Comparison of ENCODE assay signal across 21 cellular contexts in genomic region chr10:48907730-48908129, GRCh38. TPM values are rescaled to one million over a fixed set of nuclear protein-coding genes. Genes with fewer than 3 reads are reported as not detected.
"Had no signal": no experiment of that assay in that cellular context is flagged by ENCODE, and none has a peak within 500 bp of the region (broad histone marks: within the 10 kb centered on the region; RNA-seq: fewer than 3 reads in every experiment).

No MANE protein-coding gene starts in this region.

- H3K4me1 ChIP-seq: foreskin keratinocyte, lower lobe of right lung, parathyroid adenoma, right lobe of liver, testis, upper lobe of left lung had no signal

- H3K9me3 Mint-ChIP-seq: effector memory CD8-positive, alpha-beta T cell; mesothelial cell of epicardium; natural killer cell treated with Interleukin-12 subunit alpha and Interleukin-12 subunit beta and Interleukin-15 and Interleukin-18, amount 100 ng/mL, for 72 hours; stimulated activated effector memory CD8-positive, alpha-beta T cell treated with anti-CD3 and anti-CD28 coated beads, Interleukin-12 subunit alpha, Interleukin-12 subunit beta, amount 100 ng/mL, for 72 hours had no signal

- H3K27me3 ChIP-seq: foreskin keratinocyte, hepatocyte, neutrophil, right lobe of liver, testis, upper lobe of left lung had no signal

- H3K27ac Mint-ChIP-seq: activated naive CD8-positive, alpha-beta T cell; effector memory CD8-positive, alpha-beta T cell; mesothelial cell of epicardium; natural killer cell treated with Interleukin-12 subunit alpha and Interleukin-12 subunit beta and Interleukin-15 and Interleukin-18, amount 100 ng/mL, for 72 hours; stimulated activated effector memory CD8-positive, alpha-beta T cell treated with anti-CD3 and anti-CD28 coated beads, Interleukin-12 subunit alpha, Interleukin-12 subunit beta, amount 100 ng/mL, for 72 hours had no signal

- H3K36me3 Mint-ChIP-seq: activated naive CD8-positive, alpha-beta T cell; mesothelial cell of epicardium; natural killer cell treated with Interleukin-12 subunit alpha and Interleukin-12 subunit beta and Interleukin-15 and Interleukin-18, amount 100 ng/mL, for 72 hours; stimulated activated effector memory CD8-positive, alpha-beta T cell treated with anti-CD3 and anti-CD28 coated beads, Interleukin-12 subunit alpha, Interleukin-12 subunit beta, amount 100 ng/mL, for 72 hours had no signal

- H3K27ac ChIP-seq: epithelial cell of prostate, foreskin keratinocyte, hepatocyte, lower lobe of right lung, neutrophil, parathyroid adenoma, right lobe of liver, testis, upper lobe of left lung had no signal

- H3K27me3 Mint-ChIP-seq: activated naive CD8-positive, alpha-beta T cell had no signal

- H3K79me2 ChIP-seq: hepatocyte, parathyroid adenoma had no signal

- H3K4me3 ChIP-seq: hepatocyte, lower lobe of right lung, right lobe of liver, testis, upper lobe of left lung had no signal

- ATAC-seq: effector memory CD8-positive, alpha-beta T cell; foreskin keratinocyte; lower lobe of right lung; right lobe of liver; stimulated activated effector memory CD8-positive, alpha-beta T cell treated with anti-CD3 and anti-CD28 coated beads, Interleukin-12 subunit alpha, Interleukin-12 subunit beta, amount 100 ng/mL, for 72 hours had no signal

- H3K4me1 Mint-ChIP-seq: mesothelial cell of epicardium; stimulated activated effector memory CD8-positive, alpha-beta T cell treated with anti-CD3 and anti-CD28 coated beads, Interleukin-12 subunit alpha, Interleukin-12 subunit beta, amount 100 ng/mL, for 72 hours had no signal

- H2AFZ ChIP-seq: hepatocyte, parathyroid adenoma had no signal

- H3K4me2 ChIP-seq: hepatocyte had no signal

- DNase-seq: dermis blood vessel endothelial cell; effector memory CD8-positive, alpha-beta T cell; foreskin keratinocyte; lower lobe of right lung; right lobe of liver; small intestine; stimulated activated CD4-positive, alpha-beta T cell treated with anti-CD3 and anti-CD28 coated beads, Interleukin-15, amount 100 ng/mL, for 24 hours; stimulated activated CD4-positive, alpha-beta T cell treated with anti-CD3 and anti-CD28 coated beads, Interleukin-4, amount 100 ng/mL, for 1 hour; testis; upper lobe of left lung had no signal

- FAIRE-seq: keratinocyte, small intestine had no signal

- H3K4me3 Mint-ChIP-seq: activated naive CD8-positive, alpha-beta T cell; effector memory CD8-positive, alpha-beta T cell; mesothelial cell of epicardium; natural killer cell treated with Interleukin-12 subunit alpha and Interleukin-12 subunit beta and Interleukin-15 and Interleukin-18, amount 100 ng/mL, for 72 hours; stimulated activated effector memory CD8-positive, alpha-beta T cell treated with anti-CD3 and anti-CD28 coated beads, Interleukin-12 subunit alpha, Interleukin-12 subunit beta, amount 100 ng/mL, for 72 hours had no signal

- H3K36me3 ChIP-seq: right lobe of liver, upper lobe of left lung had no signal

RNA-seq across cellular contexts. Expression of gene LRRC18, which starts 31.9 kb away (rescaled TPM):
- total RNA-seq: cerebellum; dermis blood vessel endothelial cell; foreskin keratinocyte; hepatocyte; mesothelial cell of epicardium; natural killer cell treated with Interleukin-12 subunit alpha and Interleukin-12 subunit beta and Interleukin-15 and Interleukin-18, amount 100 ng/mL, for 72 hours; right lobe of liver had no signal
- polyA plus RNA-seq: fibroblast of lung, foreskin keratinocyte, hepatocyte, keratinocyte had no signal
